Comparison of ENCODE assay signal across 8 cellular contexts in genomic region chr9:36191696-36192095, GRCh38. TPM values are rescaled to one million over a fixed set of nuclear protein-coding genes. Genes with fewer than 3 reads are reported as not detected.
DNase-seq lines count a peak whose midpoint lies in the region; ATAC-seq, FAIRE-seq and TF ChIP-seq lines count a peak whose summit lies in the region.

No MANE protein-coding gene starts in this region.

- H3K4me1 ChIP-seq in PC-9 (replicated peaks; ENCODE audit: insufficient read depth) (peaks cover 30% of the 10 kb centered on the region), esophagus (ENCODE audit: control insufficient read depth in 2 of 2, insufficient read depth in 2 of 2, low read length in 1 of 2) (peaks cover 4 to 8% of the 10 kb centered on the region in 2 donors), prostate gland (replicated peaks) (peaks cover 5% of the 10 kb centered on the region)

- H3K4me2 ChIP-seq in PC-9, result peak overlapping the region; percentile 96

- H3K4me3 ChIP-seq in GM12864 (ENCODE audit: low read depth, low read length), result peak overlapping the region; percentile 97
- H3K4me3 ChIP-seq in PC-9, result peak overlapping the region; percentile 91
- H3K4me3 ChIP-seq in esophagus (ENCODE audit: low read depth in 1 of 2, low read length in 2 of 2), result peak overlapping the region; percentile 83 to 98
- H3K4me3 ChIP-seq in prostate gland, result peak overlapping the region; percentile 95 to 96

- CTCF ChIA-PET in PC-9 (lab: Charles Lee), result no interaction called here

- peak overlapping the region; percentile 82; the same call in 1 of the 2 replicates for H2AFZ ChIP-seq in PC-9

- WGBS in esophagus, 2 donors, result 1 to 2% methylated on average over 7 of the region's 7 CpGs
- WGBS in prostate gland, result under 1% methylated on average over 7 of the region's 7 CpGs

- no peak for TF ChIP-seq CTCF in GM12864 (IDR thresholded peaks at IDR 0.05; ENCODE audit: low read depth, low read length, missing control alignments)
- no peak for TF ChIP-seq CTCF in PC-9 (conservative IDR thresholded peaks at IDR 0.05)
- TF ChIP-seq CTCF in prostate gland (IDR thresholded peaks at IDR 0.05), result no peak

- peaks cover 55% of the 10 kb centered on the region for H3K79me2 ChIP-seq in PC-9 (ENCODE audit: low read depth)

- H3K27me3 ChIP-seq in PC-9 (ENCODE audit: insufficient read depth, low read depth), result no peaks in the 10 kb centered on the region
- H3K27me3 ChIP-seq in esophagus (ENCODE audit: control insufficient read depth in 1 of 2, insufficient read depth in 2 of 2, low read length in 2 of 2), result no peaks in the 10 kb centered on the region
- no peaks in the 10 kb centered on the region for H3K27me3 ChIP-seq in prostate gland (replicated peaks; ENCODE audit: insufficient read depth)

- no peaks in the 10 kb centered on the region for H3K9me2 ChIP-seq in PC-9 (ENCODE audit: insufficient read depth)

- H3F3A ChIP-seq in PC-9 (ENCODE audit: insufficient read depth, low read depth), result peaks cover 10% of the 10 kb centered on the region; the same call in 1 of the 2 replicates

- no peak for DNase-seq in GM12864 (ENCODE audit: low read depth)
- no peak for DNase-seq in PC-9
- DNase-seq in prostate gland (ENCODE audit: low spot score), result no peak
- no peak for DNase-seq in GM12891 (ENCODE audit: insufficient read length, low spot score)
- no peak for DNase-seq in GOT3 (lab: John Stamatoyannopoulos, UW)
- no peak for DNase-seq in mesenteric fat pad (ENCODE audit: low spot score)

- no peak for ATAC-seq in HG03135 (IDR thresholded peaks at IDR 0.05; ENCODE audit: unreplicated experiment)

- intact Hi-C loops in PC-9 (cut with micrococcal nuclease; ENCODE audit: unreplicated experiment) (loop anchor here (2.0 to 10.0 kb wide), 2 partner anchors 89 to 167 kb away; no protein-coding TSS in a partner anchor), prostate gland (cut with DNase I) (loop anchor here (2.0 to 10.0 kb wide), 2 partner anchors 49 to 63 kb away; partner anchors contain the start of gene GNE)

- H3K9me3 ChIP-seq in PC-9 (ENCODE audit: insufficient read depth, low read depth), result no peaks in the 10 kb centered on the region
- H3K9me3 ChIP-seq in esophagus (ENCODE audit: control insufficient read depth in 2 of 2, insufficient read depth in 1 of 2, low read depth in 1 of 2, low read length in 1 of 2), result no peaks in the 10 kb centered on the region
- H3K9me3 ChIP-seq in prostate gland, result no peaks in the 10 kb centered on the region

- H4K20me1 ChIP-seq in PC-9 (ENCODE audit: insufficient read depth), result peaks cover 37% of the 10 kb centered on the region

- no peak for TF ChIP-seq POLR2A in prostate gland (IDR thresholded peaks at IDR 0.05)
- TF ChIP-seq POLR2A in GM12891 (IDR thresholded peaks at IDR 0.05; ENCODE audit: low read depth, low read length), result no peak

- no peak for FAIRE-seq in GM12891 (lab: Jason Lieb, UNC)

- H3K27ac ChIP-seq in PC-9, result no peak overlapping the region
- peak overlapping the region in 1 of 2 donors; percentile 92 for H3K27ac ChIP-seq in esophagus (ENCODE audit: low read depth in 2 of 2, low read length in 1 of 2)
- H3K27ac ChIP-seq in prostate gland, result peak overlapping the region; percentile 81 to 90

- BruUV-seq in PC-9 (replicated peaks; lab: Mats Ljungman, UMichigan), result no TSS peak

- POLR2A ChIA-PET in PC-9 (lab: Charles Lee; ENCODE audit: unreplicated experiment), result interaction anchor here (0.6 kb wide), 1 partner anchor 201 kb away, joined by 3 read pairs; no protein-coding TSS in a partner anchor

- peaks cover 4% of the 10 kb centered on the region; the same call in 1 of the 2 replicates for H3K36me3 ChIP-seq in PC-9 (ENCODE audit: low read depth)
- H3K36me3 ChIP-seq in esophagus (ENCODE audit: control insufficient read depth in 2 of 2, insufficient read depth in 2 of 2, low read length in 1 of 2), result peaks cover 0 to 2% of the 10 kb centered on the region in 2 donors
- H3K36me3 ChIP-seq in prostate gland, result no peaks in the 10 kb centered on the region

TF ChIP-seq in GM12891, 5 proteins besides CTCF, POLR2A, EP300 and RAD21:
- TF ChIP-seq PAX5 (IDR thresholded peaks at IDR 0.05; ENCODE audit: insufficient read depth, low read length, severe bottlenecking), result no peak
- no peak for TF ChIP-seq POLR2AphosphoS5 (IDR thresholded peaks at IDR 0.05; ENCODE audit: low read depth, low read length)
- TF ChIP-seq TAF1 (IDR thresholded peaks at IDR 0.05; ENCODE audit: low read depth, low read length), result no peak
- no peak for TF ChIP-seq SPI1 (IDR thresholded peaks at IDR 0.05; ENCODE audit: low read depth, low read length)
- TF ChIP-seq POU2F2 (IDR thresholded peaks at IDR 0.05; ENCODE audit: low read depth, low read length), result no peak
TF ChIP-seq in GM12891: peak in this region for 0.

RNA-seq across cellular contexts. Expression of gene CLTA, which starts 1.0 kb away (rescaled TPM):
- 146 and 164 TPM in 2 replicates for total RNA-seq in PC-9 (2021)
- polyA plus RNA-seq in esophagus, result 100 to 1,000 TPM in 1 of 2 donors, 10 to 100 TPM in 1; 93.2 to 202 TPM
- 100 to 1,000 TPM; 210 to 259 TPM for total RNA-seq in prostate gland
- 161 TPM for polyA plus RNA-seq in GM12891 (2012; ENCODE audit: low read depth, missing spikeins)
- total RNA-seq in mesenteric fat pad, result 190 TPM

RNA-seq across cellular contexts. Expression of gene CCIN, which starts 22.5 kb away (rescaled TPM):
- total RNA-seq in PC-9 (2021), result not detected in 2 replicates
- not detected for polyA plus RNA-seq in esophagus
- total RNA-seq in prostate gland, result 1 to 10 TPM in 1 of 2 donors, under 1 TPM in 1; 0.18 to 3.0 TPM
- polyA plus RNA-seq in GM12891 (2012; ENCODE audit: low read depth, missing spikeins), result not detected
- 0.87 TPM for total RNA-seq in mesenteric fat pad

RNA-seq across cellular contexts. Expression of gene GLIPR2, which starts 55.2 kb away (rescaled TPM):
- total RNA-seq in PC-9 (2021) (3.9 and 7.7 TPM in 2 replicates), prostate gland (10 to 100 TPM; 21.6 to 36.5 TPM), mesenteric fat pad (81.7 TPM)
- polyA plus RNA-seq in esophagus, result 1 to 10 TPM; 3.7 to 8.0 TPM
- polyA plus RNA-seq in GM12891 (2012; ENCODE audit: low read depth, missing spikeins), result 2.3 TPM
